Comparison of ENCODE assay signal across 12 cellular contexts in genomic region chr14:92658160-92658559, GRCh38.
DNase-seq lines count a peak whose midpoint lies in the region; ATAC-seq and TF ChIP-seq lines count a peak whose summit lies in the region.
"Had no signal": no experiment of that assay in that cellular context is flagged by ENCODE, and none has a peak within 500 bp of the region (broad histone marks: within the 10 kb centered on the region; RNA-seq: fewer than 3 reads in every experiment).

No MANE protein-coding gene starts in this region.

- H3K27me3 Mint-ChIP-seq in activated naive CD4-positive, alpha-beta T cell treated with anti-CD3 and anti-CD28 coated beads, Interleukin-2, amount 10 ng/mL, durations not matched to agents 7 days and 5 days: no peaks in the 10 kb centered on the region
- no peaks in the 10 kb centered on the region for H3K27me3 Mint-ChIP-seq in activated T-helper 17 cell treated with anti-CD3 and anti-CD28 coated beads, Interleukin-2, amount 50 U/mL, for 72 hours
- no peaks in the 10 kb centered on the region for H3K27me3 Mint-ChIP-seq in naive B cell

- WGBS in transverse colon (ENCODE audit: low coverage in 1 of 2), 2 donors: 82 to 83% methylated on average over 9 to 13 of the region's 13 CpGs

- H3K4me3 ChIP-seq in transverse colon: no peak overlapping the region

- no peak for TF ChIP-seq EP300 in transverse colon (IDR thresholded peaks at IDR 0.05; ENCODE audit: low read depth)

- intact Hi-C loops in transverse colon (cut with DNase I; ENCODE audit: low total_unique reads): no loop called here

- peaks cover 80% of the 10 kb centered on the region for H3K4me1 Mint-ChIP-seq in activated naive CD4-positive, alpha-beta T cell treated with anti-CD3 and anti-CD28 coated beads, Interleukin-2, amount 10 ng/mL, durations not matched to agents 7 days and 5 days
- peaks cover 66% of the 10 kb centered on the region for H3K4me1 Mint-ChIP-seq in activated T-helper 17 cell treated with anti-CD3 and anti-CD28 coated beads, Interleukin-2, amount 50 U/mL, for 72 hours
- H3K4me1 Mint-ChIP-seq in naive B cell: peaks cover 92 to 97% (median 94%) of the 10 kb centered on the region in 3 donors

- TF ChIP-seq CTCF in transverse colon (IDR thresholded peaks at IDR 0.05): no peak

- TF ChIP-seq POLR2A in transverse colon (IDR thresholded peaks at IDR 0.05) (no peak), GM18505 (IDR thresholded peaks at IDR 0.05; ENCODE audit: borderline replicate concordance, extremely low read depth, insufficient read depth, insufficient read length) (no peak)

- H3K27ac Mint-ChIP-seq in activated naive CD4-positive, alpha-beta T cell treated with anti-CD3 and anti-CD28 coated beads, Interleukin-2, amount 10 ng/mL, durations not matched to agents 7 days and 5 days: peak overlapping the region; percentile 55
- H3K27ac Mint-ChIP-seq in activated T-helper 17 cell treated with anti-CD3 and anti-CD28 coated beads, Interleukin-2, amount 50 U/mL, for 72 hours: peak overlapping the region; percentile 93
- peak overlapping the region; percentile 72 to 99 (median 92) for H3K27ac Mint-ChIP-seq in naive B cell

- H3K27ac ChIP-seq in transverse colon: peak overlapping the region; percentile 55 to 92 (median 75)

- H3K9me3 Mint-ChIP-seq in activated naive CD4-positive, alpha-beta T cell treated with anti-CD3 and anti-CD28 coated beads, Interleukin-2, amount 10 ng/mL, durations not matched to agents 7 days and 5 days: no peaks in the 10 kb centered on the region
- no peaks in the 10 kb centered on the region for H3K9me3 Mint-ChIP-seq in activated T-helper 17 cell treated with anti-CD3 and anti-CD28 coated beads, Interleukin-2, amount 50 U/mL, for 72 hours
- no peaks in the 10 kb centered on the region for H3K9me3 Mint-ChIP-seq in naive B cell

- DNase-seq in activated naive CD4-positive, alpha-beta T cell treated with anti-CD3 and anti-CD28 coated beads, Interleukin-2, amount 10 ng/mL, durations not matched to agents 7 days and 5 days: no peak
- no peak for DNase-seq in activated naive CD4-positive, alpha-beta T cell (lab: John Stamatoyannopoulos, UW)
- no peak for DNase-seq in naive B cell
- DNase-seq in transverse colon: no peak
- no peak for DNase-seq in SW 1271 (lab: John Stamatoyannopoulos, UW)
- DNase-seq: amniotic stem cell, NCI-H1930, NCI-H524, OCI-M1 had no signal

- CTCF ChIA-PET in activated naive CD4-positive, alpha-beta T cell treated with anti-CD3 and anti-CD28 coated beads, Interleukin-2, amount 10 ng/mL, durations not matched to agents 7 days and 5 days (lab: Charles Lee): no interaction called here

- no peaks in the 10 kb centered on the region for H3K9me3 ChIP-seq in transverse colon

- peaks cover 89% of the 10 kb centered on the region for H3K36me3 Mint-ChIP-seq in activated naive CD4-positive, alpha-beta T cell treated with anti-CD3 and anti-CD28 coated beads, Interleukin-2, amount 10 ng/mL, durations not matched to agents 7 days and 5 days
- H3K36me3 Mint-ChIP-seq in activated T-helper 17 cell treated with anti-CD3 and anti-CD28 coated beads, Interleukin-2, amount 50 U/mL, for 72 hours (ENCODE audit: low read depth): peaks cover 98% of the 10 kb centered on the region
- H3K36me3 Mint-ChIP-seq in naive B cell: peaks cover 33 to 70% of the 10 kb centered on the region in 2 donors

- no peaks in the 10 kb centered on the region for H3K27me3 ChIP-seq in transverse colon

- H3K36me3 ChIP-seq in transverse colon: peaks cover 0 to 10% (median 0%) of the 10 kb centered on the region in 4 donors

- peaks cover 0 to 32% (median 4%) of the 10 kb centered on the region in 4 donors for H3K4me1 ChIP-seq in transverse colon

- H3K4me3 Mint-ChIP-seq in activated naive CD4-positive, alpha-beta T cell treated with anti-CD3 and anti-CD28 coated beads, Interleukin-2, amount 10 ng/mL, durations not matched to agents 7 days and 5 days: no peak overlapping the region
- H3K4me3 Mint-ChIP-seq in activated T-helper 17 cell treated with anti-CD3 and anti-CD28 coated beads, Interleukin-2, amount 50 U/mL, for 72 hours: peak overlapping the region; percentile 99
- peak overlapping the region in 7 of 8 donors; percentile 50 to 100 (median 99) for H3K4me3 Mint-ChIP-seq in naive B cell

- in situ Hi-C loops in transverse colon (cut with MboI; ENCODE audit: low pct_ligation_motif_present in 1 of 4, low pct_unique_long_range_greater_than_20kb in 1 of 4, low sequenced_read_pairs in 3 of 4): no loop called here

- no peak for ATAC-seq in activated T-helper 17 cell treated with anti-CD3 and anti-CD28 coated beads, Interleukin-2, amount 50 U/mL, for 72 hours (replicated peaks)
- ATAC-seq in naive B cell (ENCODE audit: low read depth in 2 of 2) (no peak), HG03039 (IDR thresholded peaks at IDR 0.05; ENCODE audit: unreplicated experiment) (no peak), GM18505 (IDR thresholded peaks at IDR 0.05; ENCODE audit: unreplicated experiment) (no peak)
